In genomic region chr18:52175406-52175805, GRCh38 we compare ENCODE assay signal across 20 cellular contexts.
A peak's percentile ranks its signal among the peaks of the same experiment; 100 is the strongest.
DNase-seq lines count a peak whose midpoint lies in the region; ATAC-seq, FAIRE-seq and TF ChIP-seq lines count a peak whose summit lies in the region.
"Had no signal": no experiment of that assay in that cellular context is flagged by ENCODE, and none has a peak within 500 bp of the region (broad histone marks: within the 10 kb centered on the region; RNA-seq: fewer than 3 reads in every experiment).

No MANE protein-coding gene starts in this region.

- DNase-seq in HPDE6-E6E7 (ENCODE audit: extremely low spot score) (peak; percentile 44), NCI-H69 (lab: John Stamatoyannopoulos, UW) (peak; percentile 32), bronchial epithelial cell (ENCODE audit: low read depth) (peak; percentile 82), keratinocyte (ENCODE audit: low read depth, low spot score) (peak; percentile 32), A172 (ENCODE audit: low spot score) (no peak)
- no peak for DNase-seq in activated T-helper 1 cell treated with anti-CD3 and anti-CD28 coated beads, Interleukin-12 subunit alpha, Interleukin-12 subunit beta, Interleukin-2, Interleukin-4 antibody, amounts not matched to agents 30 ng/mL and 10 ng/mL and 1 ng/mL, durations not matched to agents 14 hours and 24 hours and 36 hours (ENCODE audit: low spot score)
- DNase-seq: AML-193; Caco-2; CD4-positive, alpha-beta T cell; DMS153; DND-41; EL; H9 had no signal

- H3K4me1 ChIP-seq in keratinocyte (ENCODE audit: control insufficient read depth, extremely low read depth, insufficient read depth, low read length) = peaks cover 6% of the 10 kb centered on the region
- H3K4me1 ChIP-seq: A549, Caco-2 had no signal

- H3K79me2 ChIP-seq in keratinocyte (ENCODE audit: control insufficient read depth, insufficient read depth, low read length) = no peaks in the 10 kb centered on the region

- H3K36me3 Mint-ChIP-seq in activated T-helper 1 cell treated with anti-CD3 and anti-CD28 coated beads, Interleukin-12 subunit alpha, Interleukin-12 subunit beta, Interleukin-2, Interleukin-4 antibody, amounts not matched to agents 30 ng/mL and 10 ng/mL and 1 ng/mL, durations not matched to agents 14 hours and 24 hours and 36 hours (ENCODE audit: low read depth) = no peaks in the 10 kb centered on the region

- H3K27ac ChIP-seq in keratinocyte (ENCODE audit: control insufficient read depth, insufficient read depth, low read length) = no peak overlapping the region
- H3K27ac ChIP-seq: A549, C4-2B had no signal

- H2AFZ ChIP-seq in keratinocyte (ENCODE audit: control insufficient read depth, low read length) = peak overlapping the region; percentile 19

- H3K36me3 ChIP-seq in bronchial epithelial cell (ENCODE audit: control insufficient read depth, insufficient read depth, low read length) = no peaks in the 10 kb centered on the region
- H3K36me3 ChIP-seq in keratinocyte (ENCODE audit: control insufficient read depth in 2 of 2, extremely low read depth in 1 of 2, insufficient read depth in 2 of 2, low read length in 2 of 2) = no peaks in the 10 kb centered on the region

- TF ChIP-seq CTCF in bronchial epithelial cell (IDR thresholded peaks at IDR 0.05; ENCODE audit: insufficient read depth, low read length, severe bottlenecking) = no peak
- TF ChIP-seq CTCF in keratinocyte (optimal IDR thresholded peaks at IDR 0.05 in 1 of 3, IDR thresholded peaks at IDR 0.05 in 1 of 3, conservative IDR thresholded peaks at IDR 0.05 in 1 of 3; ENCODE audit: extremely low read depth in 1 of 3, insufficient read depth in 2 of 3, low read length in 3 of 3) = no peak

- no peaks in the 10 kb centered on the region for H3K9me1 ChIP-seq in keratinocyte (ENCODE audit: control insufficient read depth, extremely low read depth, insufficient read depth, low read length)

- H3K4me2 ChIP-seq in keratinocyte (ENCODE audit: control insufficient read depth, extremely low read depth, insufficient read depth, low read depth, low read length) = no peak overlapping the region
- H3K4me2 ChIP-seq: A549 had no signal

- no peaks in the 10 kb centered on the region for H3K9me3 ChIP-seq in keratinocyte (ENCODE audit: control insufficient read depth, low read depth, low read length)
- H3K9me3 ChIP-seq: A549, Caco-2 had no signal

- H3K4me3 Mint-ChIP-seq in activated T-helper 1 cell treated with anti-CD3 and anti-CD28 coated beads, Interleukin-12 subunit alpha, Interleukin-12 subunit beta, Interleukin-2, Interleukin-4 antibody, amounts not matched to agents 30 ng/mL and 10 ng/mL and 1 ng/mL, durations not matched to agents 14 hours and 24 hours and 36 hours = no peak overlapping the region
- H3K4me3 Mint-ChIP-seq: CD4-positive, alpha-beta T cell; H9 had no signal

- FAIRE-seq in bronchial epithelial cell (lab: Jason Lieb, UNC) (no peak), keratinocyte (lab: Jason Lieb, UNC) (peak; percentile 87)
- FAIRE-seq: A549, D721Med, GM12878, GM19239, H1 had no signal

- dilution Hi-C loops in keratinocyte (cut with MboI; ENCODE audit: extremely low pct_ligation_motif_present, low sequenced_read_pairs) = no loop called here

- H4K20me1 ChIP-seq in keratinocyte (ENCODE audit: control insufficient read depth, extremely low read depth, insufficient read depth, low read length) = no peaks in the 10 kb centered on the region

- intact Hi-C loops in activated T-helper 1 cell treated with anti-CD3 and anti-CD28 coated beads, Interleukin-12 subunit alpha, Interleukin-12 subunit beta, Interleukin-2, Interleukin-4 antibody, amounts not matched to agents 30 ng/mL and 10 ng/mL and 1 ng/mL, durations not matched to agents 14 hours and 24 hours and 36 hours (cut with micrococcal nuclease) = no loop called here

- no peak for ATAC-seq in activated CD4-positive, CD25-positive, alpha-beta regulatory T cell treated with anti-CD3 and anti-CD28 coated beads, Interleukin-2, amount 50 U/mL, for 24 hours
- ATAC-seq: A549, GM12878 had no signal

- H3K4me3 ChIP-seq in bronchial epithelial cell (ENCODE audit: low read depth, low read length) (no peak overlapping the region), keratinocyte (ENCODE audit: control insufficient read depth in 2 of 3, extremely low read depth in 1 of 3, insufficient read depth in 2 of 3, low read depth in 1 of 3, low read length in 3 of 3) (no peak overlapping the region)
- H3K4me3 ChIP-seq: A549, GM12878 had no signal

- no peaks in the 10 kb centered on the region for H3K27me3 ChIP-seq in bronchial epithelial cell (ENCODE audit: control insufficient read depth, insufficient read depth, low read length)
- no peaks in the 10 kb centered on the region for H3K27me3 ChIP-seq in keratinocyte (ENCODE audit: control insufficient read depth, extremely low read depth, insufficient read depth, low read length)

- H3K9me3 Mint-ChIP-seq in activated T-helper 1 cell treated with anti-CD3 and anti-CD28 coated beads, Interleukin-12 subunit alpha, Interleukin-12 subunit beta, Interleukin-2, Interleukin-4 antibody, amounts not matched to agents 30 ng/mL and 10 ng/mL and 1 ng/mL, durations not matched to agents 14 hours and 24 hours and 36 hours = no peaks in the 10 kb centered on the region
- H3K9me3 Mint-ChIP-seq: H9 had no signal

- no peaks in the 10 kb centered on the region for H3K4me1 Mint-ChIP-seq in activated T-helper 1 cell treated with anti-CD3 and anti-CD28 coated beads, Interleukin-12 subunit alpha, Interleukin-12 subunit beta, Interleukin-2, Interleukin-4 antibody, amounts not matched to agents 30 ng/mL and 10 ng/mL and 1 ng/mL, durations not matched to agents 14 hours and 24 hours and 36 hours (ENCODE audit: low read depth)
- H3K4me1 Mint-ChIP-seq: H9 had no signal

- no peaks in the 10 kb centered on the region for H3K27me3 Mint-ChIP-seq in activated T-helper 1 cell treated with anti-CD3 and anti-CD28 coated beads, Interleukin-12 subunit alpha, Interleukin-12 subunit beta, Interleukin-2, Interleukin-4 antibody, amounts not matched to agents 30 ng/mL and 10 ng/mL and 1 ng/mL, durations not matched to agents 14 hours and 24 hours and 36 hours (ENCODE audit: insufficient read depth)
- H3K27me3 Mint-ChIP-seq: CD4-positive, alpha-beta T cell had no signal

- H3K27ac Mint-ChIP-seq in activated T-helper 1 cell treated with anti-CD3 and anti-CD28 coated beads, Interleukin-12 subunit alpha, Interleukin-12 subunit beta, Interleukin-2, Interleukin-4 antibody, amounts not matched to agents 30 ng/mL and 10 ng/mL and 1 ng/mL, durations not matched to agents 14 hours and 24 hours and 36 hours = no peak overlapping the region
- H3K27ac Mint-ChIP-seq: CD4-positive, alpha-beta T cell; H9 had no signal

- H3K9ac ChIP-seq in keratinocyte (ENCODE audit: control insufficient read depth, extremely low read depth, insufficient read depth, low read length) = no peak overlapping the region

Comparison
In these comparisons a context has a peak if more than half of its experiments do, and no peak if none do; other contexts are left out.
1. DNase-seq: peak in HPDE6-E6E7 (single experiment), NCI-H69 (single experiment), bronchial epithelial cell (single experiment) and keratinocyte (single experiment); none in activated T-helper 1 cell treated with anti-CD3 and anti-CD28 coated beads, Interleukin-12 subunit alpha, Interleukin-12 subunit beta, Interleukin-2, Interleukin-4 antibody, amounts not matched to agents 30 ng/mL and 10 ng/mL and 1 ng/mL, durations not matched to agents 14 hours and 24 hours and 36 hours (single experiment) and A172 (single experiment).